ENCODE assay signal across 9 cellular contexts in genomic region chr2:226773291-226773690, GRCh38. TPM values are rescaled to one million over a fixed set of nuclear protein-coding genes. Genes with fewer than 3 reads are reported as not detected.
DNase-seq lines count a peak whose midpoint lies in the region; ATAC-seq and FAIRE-seq lines count a peak whose summit lies in the region.
"Had no signal": no experiment of that assay in that cellular context is flagged by ENCODE, and none has a peak within 500 bp of the region (broad histone marks: within the 10 kb centered on the region; RNA-seq: fewer than 3 reads in every experiment).

No MANE protein-coding gene starts in this region.

- H3K79me2 ChIP-seq in mesendoderm (ENCODE audit: control insufficient read depth, insufficient read depth, low read length), result no peaks in the 10 kb centered on the region

- peak overlapping the region; percentile 27; the same call in 1 of the 2 replicates for H3K27ac ChIP-seq in HUES6 (ENCODE audit: low read depth, low read length)
- H3K27ac ChIP-seq in mesendoderm (ENCODE audit: low read depth, low read length), result no peak overlapping the region

- peak overlapping the region; percentile 44 for H3K56ac ChIP-seq in mesendoderm (ENCODE audit: low read length)

- H3K4me2 ChIP-seq in mesendoderm (ENCODE audit: low read length), result no peak overlapping the region

- H3K9me3 ChIP-seq in HUES6 (ENCODE audit: control insufficient read depth, insufficient read depth, low read depth, low read length), result peaks cover 17% of the 10 kb centered on the region

- no peak overlapping the region for H3K9ac ChIP-seq in HUES6 (ENCODE audit: low read length)
- H3K9ac ChIP-seq in mesendoderm (ENCODE audit: low read length), result no peak overlapping the region

- H3K4me1 ChIP-seq in HUES6 (ENCODE audit: control insufficient read depth, insufficient read depth, low read length) (peaks cover 13% of the 10 kb centered on the region; the same call in 1 of the 2 replicates), mesendoderm (ENCODE audit: control insufficient read depth, low read depth, low read length) (peaks cover 7% of the 10 kb centered on the region)

- H2BK15ac ChIP-seq in mesendoderm (replicated peaks; ENCODE audit: low read depth), result no peak overlapping the region

- H2AK5ac ChIP-seq in mesendoderm (ENCODE audit: low read length), result no peak overlapping the region

- no peak overlapping the region for H3K18ac ChIP-seq in mesendoderm (ENCODE audit: low read length)

- no peaks in the 10 kb centered on the region for H3K27me3 ChIP-seq in HUES6 (ENCODE audit: control insufficient read depth, insufficient read depth, low read length)
- no peaks in the 10 kb centered on the region for H3K27me3 ChIP-seq in mesendoderm (ENCODE audit: insufficient read depth, low read length, poor library complexity)

- H3K79me1 ChIP-seq in mesendoderm (ENCODE audit: low read length), result peaks cover 2% of the 10 kb centered on the region

- H3K36me3 ChIP-seq in HUES6 (ENCODE audit: control insufficient read depth, insufficient read depth, low read length) (peaks cover 19% of the 10 kb centered on the region; the same call in 1 of the 2 replicates), mesendoderm (ENCODE audit: control insufficient read depth, insufficient read depth, low read length) (no peaks in the 10 kb centered on the region)

- no peak for FAIRE-seq in HTR-8/SVneo (lab: Jason Lieb, UNC)

- peak overlapping the region; percentile 68 for H3K4ac ChIP-seq in mesendoderm (ENCODE audit: low read depth, low read length)

- H2BK5ac ChIP-seq in mesendoderm (ENCODE audit: low read length), result peak overlapping the region; percentile 64

- no peak overlapping the region for H4K5ac ChIP-seq in mesendoderm (ENCODE audit: low read length)

- ATAC-seq in GM18508 (IDR thresholded peaks at IDR 0.05; ENCODE audit: insufficient read depth, unreplicated experiment), result peak; percentile 5
- ATAC-seq in GM21737 (IDR thresholded peaks at IDR 0.05; ENCODE audit: unreplicated experiment), result peak; percentile 28
- no peak for ATAC-seq in esophagus mucosa

- no peak overlapping the region for H3K23ac ChIP-seq in mesendoderm (ENCODE audit: low read length)

- WGBS in mesendoderm (ENCODE audit: extremely low coverage, insufficient coverage, low lambda C conversion rate), result no CpG with 5 or more reads among the region's 2 CpGs

- H4K8ac ChIP-seq in mesendoderm (ENCODE audit: low read depth, low read length), result no peak overlapping the region

- DNase-seq in mesendoderm, result no peak
- DNase-seq in central memory CD4-positive, alpha-beta T cell, result no peak
- no peak for DNase-seq in NCI-H2227 (lab: John Stamatoyannopoulos, UW; ENCODE audit: unreplicated experiment)
- DNase-seq in HTR-8/SVneo (ENCODE audit: insufficient read length, low spot score), result no peak
- DNase-seq: NCI-H1417 treated with DMSO at 0.1 percent for 48 hours had no signal

- H2BK120ac ChIP-seq in mesendoderm (ENCODE audit: low read depth, low read length), result no peak overlapping the region

- no peak overlapping the region for H3K4me3 ChIP-seq in HUES6 (ENCODE audit: low read depth, low read length)
- no peak overlapping the region for H3K4me3 ChIP-seq in mesendoderm (ENCODE audit: low read length)

RNA-seq across cellular contexts. Expression of gene IRS1, which starts 26.3 kb away (rescaled TPM):
- polyA plus RNA-seq in mesendoderm (2013, experiment 1 of 2), result 11.7 TPM
- polyA plus RNA-seq in mesendoderm (2013, experiment 2 of 2), result 11.3 TPM
- total RNA-seq in esophagus mucosa, result 13.9 TPM
